9 cellular contexts compared by ENCODE assay signal in genomic region chr9:98132806-98133631, GRCh38. TPM values are rescaled to one million over a fixed set of nuclear protein-coding genes. Genes with fewer than 3 reads are reported as not detected.
DNase-seq lines count a peak whose midpoint lies in the region; ATAC-seq and TF ChIP-seq lines count a peak whose summit lies in the region.
"Had no signal": no experiment of that assay in that cellular context is flagged by ENCODE, and none has a peak within 500 bp of the region (broad histone marks: within the 10 kb centered on the region; RNA-seq: fewer than 3 reads in every experiment).

No MANE protein-coding gene starts in this region.

- H3K18ac ChIP-seq in neuronal stem cell (ENCODE audit: low read length), result peak overlapping the region; percentile 66

- no peaks in the 10 kb centered on the region for H3K9me3 ChIP-seq in neuronal stem cell (replicated peaks in 1 of 2; ENCODE audit: control insufficient read depth in 2 of 2, insufficient read depth in 1 of 2, low read depth in 1 of 2, low read length in 2 of 2)
- H3K9me3 ChIP-seq: heart right ventricle had no signal

- peaks cover 0 to 30% (median 0%) of the 10 kb centered on the region in 3 experiments for H3K27me3 ChIP-seq in neuronal stem cell (ENCODE audit: control insufficient read depth in 3 of 3, insufficient read depth in 3 of 3, low read depth in 1 of 3, low read length in 3 of 3)

- intact Hi-C loops in left cardiac atrium (cut with DNase I), result loop anchor here in 1 of 2 donors (10.0 kb wide), 1 partner anchor 48 kb away; no protein-coding TSS in a partner anchor

- peak overlapping the region; percentile 65 for H3K9ac ChIP-seq in neuronal stem cell (ENCODE audit: low read depth, low read length, poor library complexity)

- H3K23ac ChIP-seq in neuronal stem cell (ENCODE audit: low read depth, low read length, poor library complexity), result no peak overlapping the region

- ATAC-seq in GM18511 (IDR thresholded peaks at IDR 0.05; ENCODE audit: unreplicated experiment), result peak; percentile 56
- ATAC-seq in left cardiac atrium, result no peak
- ATAC-seq: heart right ventricle had no signal

- H2AFZ ChIP-seq in neuronal stem cell (ENCODE audit: low read length), result no peak overlapping the region

- H3K79me1 ChIP-seq in neuronal stem cell (ENCODE audit: low read depth, low read length), result no peaks in the 10 kb centered on the region

- TF ChIP-seq CTCF in RWPE1 (conservative IDR thresholded peaks at IDR 0.05; ENCODE audit: low read depth), result no peak

- POLR2A ChIA-PET in RWPE1 (lab: Yijun Ruan, JAX; ENCODE audit: low non-redundant PET), result no interaction called here

- no peak overlapping the region for H4K91ac ChIP-seq in neuronal stem cell (ENCODE audit: low read depth, low read length, poor library complexity)

- H3K4ac ChIP-seq in neuronal stem cell (ENCODE audit: low read length), result no peak overlapping the region

- H2AK5ac ChIP-seq in neuronal stem cell (ENCODE audit: low read depth, low read length), result peak overlapping the region; percentile 16

- H4K8ac ChIP-seq in neuronal stem cell (ENCODE audit: low read depth, low read length), result no peak overlapping the region

- H3K36me3 ChIP-seq in neuronal stem cell (replicated peaks in 1 of 2; ENCODE audit: control insufficient read depth in 2 of 2, insufficient read depth in 2 of 2, low read length in 2 of 2), result no peaks in the 10 kb centered on the region

- CTCF ChIA-PET in RWPE1 (lab: Yijun Ruan, JAX), result interaction anchor here (1.6 kb wide), 1 partner anchor 12 kb away, joined by 3 read pairs; no protein-coding TSS in a partner anchor

- no peak overlapping the region for H2BK5ac ChIP-seq in neuronal stem cell (ENCODE audit: low read length)

- H3K27ac ChIP-seq in RWPE1 (peak overlapping the region; percentile 10; the same call in 1 of the 2 replicates), neuronal stem cell (replicated peaks; ENCODE audit: low read length) (peak overlapping the region; percentile 9)
- H3K27ac ChIP-seq: heart right ventricle had no signal

- H2BK12ac ChIP-seq in neuronal stem cell (ENCODE audit: low read length), result no peak overlapping the region

- H3K4me1 ChIP-seq in neuronal stem cell (ENCODE audit: control insufficient read depth in 2 of 2, insufficient read depth in 1 of 2, low read depth in 1 of 2, low read length in 2 of 2), result peaks cover 0 to 10% of the 10 kb centered on the region in 2 donors

- peak overlapping the region; percentile 56 for H3K14ac ChIP-seq in neuronal stem cell (ENCODE audit: low read length)

- H3K4me3 ChIP-seq in neuronal stem cell (ENCODE audit: low read length in 2 of 2), result no peak overlapping the region
- H3K4me3 ChIP-seq: heart right ventricle had no signal

- no peak overlapping the region for H2BK120ac ChIP-seq in neuronal stem cell (ENCODE audit: low read depth, low read length)

- no peak overlapping the region for H2BK15ac ChIP-seq in neuronal stem cell (ENCODE audit: low read length)

- H3K4me2 ChIP-seq in neuronal stem cell (ENCODE audit: insufficient read depth, low read length, poor library complexity, severe bottlenecking), result no peak overlapping the region

- DNase-seq in NCI-H187 (lab: John Stamatoyannopoulos, UW) (peak; percentile 11 to 17), RWPE1 (ENCODE audit: low spot score) (no peak), neuronal stem cell (ENCODE audit: low spot score) (peak; percentile 32), left cardiac atrium (no peak), putamen (ENCODE audit: low spot score) (no peak)
- DNase-seq in activated CD8-positive, alpha-beta memory T cell treated with anti-CD3 and anti-CD28 coated beads for 24 hours, result no peak
- DNase-seq: activated CD4-positive, alpha-beta T cell treated with anti-CD3 and anti-CD28 coated beads for 4 hours; heart right ventricle had no signal

- WGBS in neuronal stem cell (ENCODE audit: extremely low coverage in 2 of 2, insufficient read length in 2 of 2, insufficient replicate concordance in 1 of 2), 2 donors, result no CpG with 5 or more reads among the region's 14 CpGs

RNA-seq across cellular contexts. Expression of gene TRIM14, which starts 14.0 kb away (rescaled TPM):
- 1.7 TPM for polyA plus RNA-seq in neuronal stem cell (2013, experiment 1 of 2)
- polyA plus RNA-seq in neuronal stem cell (2013, experiment 2 of 2), result 1.9 TPM
- total RNA-seq in left cardiac atrium, result 10 to 100 TPM in 1 of 2 donors, 1 to 10 TPM in 1; 4.3 to 12.2 TPM

RNA-seq across cellular contexts. Expression of gene CORO2A, which starts 59.4 kb away (rescaled TPM):
- polyA plus RNA-seq in neuronal stem cell (2013, experiment 1 of 2), result 4.3 TPM
- 4.5 TPM for polyA plus RNA-seq in neuronal stem cell (2013, experiment 2 of 2)
- 1 to 10 TPM in 1 of 2 donors, under 1 TPM in 1; 0.60 to 1.4 TPM for total RNA-seq in left cardiac atrium

Comparison
In these comparisons a context has a peak if more than half of its experiments do, and no peak if none do; other contexts are left out.
1. DNase-seq: peak in NCI-H187 (2 of 2) and neuronal stem cell (single experiment); none in RWPE1 (single experiment), activated CD8-positive, alpha-beta memory T cell treated with anti-CD3 and anti-CD28 coated beads for 24 hours (single experiment), left cardiac atrium (single experiment) and putamen (single experiment).